27 cellular contexts compared by ENCODE assay signal in the genomic region with DNA sequence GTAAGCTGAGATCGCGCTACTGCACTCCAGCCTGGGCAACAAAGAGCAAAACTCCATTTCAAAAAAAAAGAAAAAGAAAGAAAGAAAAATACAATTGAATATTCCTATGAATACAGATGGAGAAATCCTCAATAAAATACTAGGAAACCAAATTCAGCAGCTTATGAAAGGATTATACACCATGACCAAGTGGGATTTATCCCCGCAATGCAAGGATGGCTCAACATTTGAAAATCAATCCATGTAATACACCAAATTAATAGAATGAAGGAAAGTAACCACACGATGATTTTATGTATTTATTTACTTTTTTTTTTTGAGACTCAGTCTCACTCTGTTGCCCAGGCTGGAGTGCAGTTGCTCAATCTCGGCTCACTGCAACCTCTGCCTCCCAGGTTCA. TPM values are rescaled to one million over a fixed set of nuclear protein-coding genes. Genes with fewer than 3 reads are reported as not detected.
"Had no signal": no experiment of that assay in that cellular context is flagged by ENCODE, and none has a peak within 500 bp of the region (broad histone marks: within the 10 kb centered on the region; RNA-seq: fewer than 3 reads in every experiment).

No MANE protein-coding gene starts in this region.

- H3K9me3 ChIP-seq: stomach, suprapubic skin, testis, thoracic aorta, thyroid gland, transverse colon, upper lobe of left lung, upper lobe of right lung, uterus, vagina had no signal

- FAIRE-seq: urothelium cell line had no signal

- H3K36me3 ChIP-seq: uterus had no signal

- ATAC-seq: stimulated activated effector memory CD8-positive, alpha-beta T cell treated with anti-CD3 and anti-CD28 coated beads, Interleukin-12 subunit alpha, Interleukin-12 subunit beta, amount 100 ng/mL, for 72 hours; stimulated activated memory B cell treated with anti-CD40 and anti-IgM and Interleukin-4, amounts not matched to agents 10 μg/mL and 1 μg/mL and 100 μg/mL, for 72 hours; stimulated activated naive B cell treated with anti-CD40 and anti-IgM and Interleukin-4, amounts not matched to agents 10 μg/mL and 1 μg/mL and 100 μg/mL, for 72 hours; stimulated activated naive CD8-positive, alpha-beta T cell treated with anti-CD3 and anti-CD28 coated beads, Interleukin-15, amount 100 ng/mL, for 72 hours; stimulated activated naive CD8-positive, alpha-beta T cell treated with anti-CD3 and anti-CD28 coated beads, Interleukin-15, Interleukin-2, amounts not matched to agents 100 U/mL and 50 U/mL, for 24 hours; upper lobe of right lung had no signal

- H3K27me3 ChIP-seq: stomach, suprapubic skin, testis, thyroid gland, tibial artery, tibial nerve, transverse colon, upper lobe of left lung, upper lobe of right lung, uterus, vagina had no signal

- DNase-seq: stimulated activated CD4-positive, alpha-beta T cell treated with anti-CD3 and anti-CD28 coated beads, Interleukin-2, amount 100 ng/mL, for 48 hours; stimulated activated CD4-positive, alpha-beta T cell treated with anti-CD3 and anti-CD28 coated beads, Interleukin-4, amount 100 ng/mL, for 1 hour; stimulated activated CD4-positive, alpha-beta T cell treated with anti-CD3 and anti-CD28 coated beads, Interleukin-4, amount 100 ng/mL, for 24 hours; stimulated activated CD4-positive, alpha-beta T cell treated with anti-CD3 and anti-CD28 coated beads, Interleukin-4, amount 100 ng/mL, for 4 hours; stimulated activated CD8-positive, alpha-beta memory T cell treated with anti-CD3 and anti-CD28 coated beads, Interleukin-4, amount 100 ng/mL, for 48 hours; stimulated activated naive B cell treated with anti-CD40 and anti-IgM and Interleukin-4, amounts not matched to agents 10 μg/mL and 1 μg/mL and 100 μg/mL, for 72 hours; stimulated activated naive CD4-positive, alpha-beta T cell; stimulated activated naive CD4-positive, alpha-beta T cell treated with Interleukin-2 at 50 U/mL for 16 hours; stimulated activated naive CD8-positive, alpha-beta T cell treated with anti-CD3 and anti-CD28 coated beads, Interleukin-15, amount 100 ng/mL, for 72 hours; stimulated activated naive CD8-positive, alpha-beta T cell treated with anti-CD3 and anti-CD28 coated beads, Interleukin-15, Interleukin-2, amounts not matched to agents 100 U/mL and 50 U/mL, for 24 hours; stomach; substantia nigra; testis; thyroid gland; tibial artery; transverse colon; trophoblast cell; upper lobe of left lung; upper lobe of right lung; uterus had no signal

- H3K4me1 ChIP-seq: stomach, suprapubic skin, testis, thyroid gland, tibial artery, tibial nerve, transverse colon, upper lobe of left lung, upper lobe of right lung, uterus, vagina had no signal

- H3K4me3 ChIP-seq: stomach, suprapubic skin, testis, thoracic aorta, thyroid gland, tibial artery, tibial nerve, transverse colon, upper lobe of left lung, upper lobe of right lung, uterus, vagina had no signal

- H3K27ac ChIP-seq: stomach, suprapubic skin, testis, thoracic aorta, thyroid gland, tibial artery, tibial nerve, transverse colon, upper lobe of left lung, upper lobe of right lung, uterus, vagina had no signal

RNA-seq across cellular contexts. Expression of a gene that starts 19.5 kb away (rescaled TPM):
- total RNA-seq: thyroid gland, vagina had no signal
